ENCODE assay signal across 7 cellular contexts in the genomic region with DNA sequence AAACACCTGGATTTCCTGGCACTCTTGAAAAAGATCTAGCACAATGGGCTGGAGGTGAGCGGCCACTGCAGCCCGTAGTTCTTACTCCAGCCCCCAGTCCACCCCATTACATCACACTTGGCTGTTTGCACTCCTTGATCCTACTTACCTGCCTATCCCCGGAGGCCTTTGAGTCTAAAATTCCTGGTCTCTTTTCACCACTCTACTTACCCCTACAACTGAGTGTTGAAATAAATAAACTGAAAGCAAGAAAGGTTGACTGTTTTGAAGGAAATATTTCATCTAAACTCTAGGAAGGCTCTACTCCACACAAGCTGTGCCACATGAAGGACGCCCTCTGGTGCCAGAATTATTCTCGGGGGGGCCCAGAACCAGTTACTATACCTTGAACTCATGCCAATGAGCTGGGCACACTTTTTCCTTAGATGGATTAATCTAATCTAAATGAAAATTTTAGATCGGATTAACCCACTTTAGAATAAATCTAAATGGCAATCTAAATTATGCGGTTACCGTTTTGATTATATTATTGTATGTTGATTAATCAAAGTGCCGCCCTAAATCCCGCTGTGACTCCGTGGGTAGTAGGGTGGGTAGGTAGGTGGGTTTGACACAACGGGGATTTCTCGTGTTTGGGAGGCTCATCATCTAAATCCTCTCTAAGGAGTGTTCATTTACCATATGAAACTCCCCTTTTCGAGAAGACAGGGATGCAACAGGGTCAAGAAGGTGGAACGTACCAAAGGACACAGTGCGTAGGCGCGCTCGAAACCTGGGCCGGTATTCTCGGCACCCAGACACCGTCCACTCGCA. TPM values are rescaled to one million over a fixed set of nuclear protein-coding genes. Genes with fewer than 3 reads are reported as not detected.
A peak's percentile ranks its signal among the peaks of the same experiment; 100 is the strongest.
DNase-seq lines count a peak whose midpoint lies in the region; ATAC-seq, FAIRE-seq and TF ChIP-seq lines count a peak whose summit lies in the region.

No MANE protein-coding gene starts in this region.

- no peaks in the 10 kb centered on the region for H3K9me3 ChIP-seq in astrocyte (ENCODE audit: insufficient read depth, low read depth, low read length)

- TF ChIP-seq CTCF in GM13977 (IDR thresholded peaks at IDR 0.05; ENCODE audit: extremely low read depth, insufficient read depth, missing control alignments) = peak; percentile 40
- TF ChIP-seq CTCF in astrocyte (IDR thresholded peaks at IDR 0.05; ENCODE audit: insufficient read depth, low read depth, low read length) = peak; percentile 21

- peaks cover 40% of the 10 kb centered on the region for H4K20me1 ChIP-seq in astrocyte (ENCODE audit: insufficient read depth, low read length)

- no peak for FAIRE-seq in astrocyte (lab: Jason Lieb, UNC)

- peaks cover 34% of the 10 kb centered on the region for H3K36me3 ChIP-seq in astrocyte (ENCODE audit: insufficient read depth, low read length)

- peaks cover 25% of the 10 kb centered on the region for H3K36me3 Mint-ChIP-seq in astrocyte (ENCODE audit: low read depth, unreplicated experiment)

- no peak for DNase-seq in GM13977 (ENCODE audit: low spot score)
- peak; percentile 68 to 73 for DNase-seq in Kasumi-1 (lab: John Stamatoyannopoulos, UW)
- peak; percentile 60 for DNase-seq in SK-MEL-5 (ENCODE audit: low read depth, low spot score)
- DNase-seq in astrocyte (ENCODE audit: low read depth) = no peak
- DNase-seq in iris pigment epithelial cell (ENCODE audit: low read depth) = peak; percentile 26
- DNase-seq in stimulated activated CD4-positive, alpha-beta T cell treated with anti-CD3 and anti-CD28 coated beads, Interleukin-2, amount 100 ng/mL, for 24 hours = peak; percentile 60 to 68

- H3K27ac ChIP-seq in astrocyte (ENCODE audit: low read depth, low read length) = peak overlapping the region; percentile 89

- H3K27me3 ChIP-seq in astrocyte (ENCODE audit: insufficient read depth, low read length) = peaks cover 3% of the 10 kb centered on the region

- H3K9ac ChIP-seq in astrocyte (ENCODE audit: low read length) = peak overlapping the region; percentile 100

- peaks cover 31% of the 10 kb centered on the region for H3K79me2 ChIP-seq in astrocyte (ENCODE audit: insufficient read depth, low read length)

- H3K4me1 ChIP-seq in astrocyte (ENCODE audit: insufficient read depth, low read length) = peaks cover 23% of the 10 kb centered on the region

- H3K4me3 Mint-ChIP-seq in astrocyte (ENCODE audit: unreplicated experiment) = peak overlapping the region; percentile 90

- peak overlapping the region; percentile 97 for H3K4me2 ChIP-seq in astrocyte (ENCODE audit: low read length)

- peak overlapping the region; percentile 81 for H3K27ac Mint-ChIP-seq in astrocyte (ENCODE audit: unreplicated experiment)

- peaks cover 14% of the 10 kb centered on the region for H3K4me1 Mint-ChIP-seq in astrocyte (ENCODE audit: low read depth, unreplicated experiment)

- no peak for ATAC-seq in HG02610 (IDR thresholded peaks at IDR 0.05; ENCODE audit: unreplicated experiment)

- H3K27me3 Mint-ChIP-seq in astrocyte (ENCODE audit: low read depth, unreplicated experiment) = no peaks in the 10 kb centered on the region

- peak overlapping the region; percentile 88 for H3K4me3 ChIP-seq in astrocyte (ENCODE audit: insufficient read depth, low read depth, low read length)

- in situ Hi-C loops in GM13977 (cut with MboI; ENCODE audit: low pct_unique_long_range_greater_than_20kb, low sequenced_read_pairs, unreplicated experiment) (no loop called here), SK-MEL-5 (cut with HindIII; ENCODE audit: low pct_unique_long_range_greater_than_20kb, low sequenced_read_pairs) (no loop called here)

- H3K9me3 Mint-ChIP-seq in astrocyte (ENCODE audit: unreplicated experiment) = peaks cover 2% of the 10 kb centered on the region

- H2AFZ ChIP-seq in astrocyte (ENCODE audit: low read depth, low read length) = peak overlapping the region; percentile 97

RNA-seq across cellular contexts. Expression of gene EIF1, which starts 0.7 kb away (rescaled TPM):
- total RNA-seq in SK-MEL-5 (2014; rRNA removed; shearing (Covaris generic)) = 129 and 155 TPM in 2 replicates
- polyA plus RNA-seq in SK-MEL-5 (2015; cell fraction: cytosol; rRNA removed) = 378 and 406 TPM in 2 replicates
- 693 and 817 TPM in 2 replicates for polyA plus RNA-seq in SK-MEL-5 (2015; cell fraction: nucleus; rRNA removed)
- total RNA-seq in astrocyte = 767 and 795 TPM in 2 replicates

RNA-seq across cellular contexts. Expression of gene GAST, which starts 24.1 kb away (rescaled TPM):
- total RNA-seq in SK-MEL-5 (2014; rRNA removed; shearing (Covaris generic)) = not detected in 2 replicates
- polyA plus RNA-seq in SK-MEL-5 (2015; cell fraction: cytosol; rRNA removed) = not detected in 2 replicates
- polyA plus RNA-seq in SK-MEL-5 (2015; cell fraction: nucleus; rRNA removed) = not detected in 2 replicates
- not detected in 2 replicates for total RNA-seq in astrocyte

RNA-seq across cellular contexts. Expression of gene HAP1, which starts 46.4 kb away (rescaled TPM):
- total RNA-seq in SK-MEL-5 (2014; rRNA removed; shearing (Covaris generic)) = 0.40 and 0.53 TPM in 2 replicates
- polyA plus RNA-seq in SK-MEL-5 (2015; cell fraction: cytosol; rRNA removed) = 0.58 and 0.60 TPM in 2 replicates
- polyA plus RNA-seq in SK-MEL-5 (2015; cell fraction: nucleus; rRNA removed) = 7.0 and 12.1 TPM in 2 replicates
- total RNA-seq in astrocyte = 0.46 and 0.52 TPM in 2 replicates

Comparison
In these comparisons a context has a peak if more than half of its experiments do, and no peak if none do; other contexts are left out.
1. DNase-seq: peak in Kasumi-1 (2 of 2), SK-MEL-5 (single experiment), iris pigment epithelial cell (single experiment) and stimulated activated CD4-positive, alpha-beta T cell treated with anti-CD3 and anti-CD28 coated beads, Interleukin-2, amount 100 ng/mL, for 24 hours (2 of 2); none in GM13977 (single experiment) and astrocyte (single experiment).